In genomic region chr9:127929044-127929979, GRCh38 we compare ENCODE assay signal across 16 cellular contexts. TPM values are rescaled to one million over a fixed set of nuclear protein-coding genes. Genes with fewer than 3 reads are reported as not detected.
DNase-seq lines count a peak whose midpoint lies in the region; ATAC-seq and TF ChIP-seq lines count a peak whose summit lies in the region.
"Had no signal": no experiment of that assay in that cellular context is flagged by ENCODE, and none has a peak within 500 bp of the region (broad histone marks: within the 10 kb centered on the region; RNA-seq: fewer than 3 reads in every experiment).

No MANE protein-coding gene starts in this region.

- H2AFZ ChIP-seq in mammary epithelial cell (ENCODE audit: low read depth, low read length): no peak overlapping the region

- CTCF ChIA-PET in MCF 10A (lab: Yijun Ruan, JAX): interaction anchor here (0.6 to 1.0 kb wide), 6 partner anchors 8 to 189 kb away, joined by 3 to 6 read pairs (median 4); no protein-coding TSS in a partner anchor
- CTCF ChIA-PET in mammary epithelial cell (lab: Charles Lee; ENCODE audit: low non-redundant PET): interaction anchor here (0.7 kb wide), 1 partner anchor 536 kb away, joined by 3 read pairs; no protein-coding TSS in a partner anchor
- CTCF ChIA-PET in T-cell (lab: Charles Lee): interaction anchor here in 1 of 2 donors (0.8 kb wide), 1 partner anchor 13 kb away, joined by 3 read pairs; no protein-coding TSS in a partner anchor

- TF ChIP-seq CTCF in MCF 10A (IDR thresholded peaks at IDR 0.05; ENCODE audit: unreplicated experiment) (no peak), mammary epithelial cell (conservative IDR thresholded peaks at IDR 0.05 in 1 of 2, IDR thresholded peaks at IDR 0.05 in 1 of 2; ENCODE audit: extremely low read depth in 1 of 2, insufficient read depth in 1 of 2, low read depth in 1 of 2, low read length in 2 of 2) (no peak)

- no peak overlapping the region for H3K27ac ChIP-seq in mammary epithelial cell (ENCODE audit: insufficient read depth, low read depth, low read length)
- H3K27ac ChIP-seq in iPS-18a (ENCODE audit: low read length): no peak overlapping the region
- H3K27ac ChIP-seq: brain microvascular endothelial cell had no signal

- BruUV-seq in MCF 10A (replicated peaks; lab: Mats Ljungman, UMichigan): no TSS peak
- BruUV-seq in mammary epithelial cell (replicated peaks; lab: Mats Ljungman, UMichigan): no TSS peak

- in situ Hi-C loops in mammary epithelial cell (cut with MboI; ENCODE audit: low sequenced_read_pairs in 2 of 2): loop anchor here in 1 of 2 donors (10.0 kb wide), 1 partner anchor 345 kb away; no protein-coding TSS in a partner anchor
- in situ Hi-C loops in G401 (cut with HindIII; ENCODE audit: low sequenced_read_pairs): loop anchor here (25.0 kb wide), 1 partner anchor 167 kb away; no protein-coding TSS in a partner anchor

- H3K4me3 Mint-ChIP-seq in MCF 10A (ENCODE audit: unreplicated experiment) (peak overlapping the region; percentile 51), T-cell (peak overlapping the region; percentile 60 to 76 (median 69))
- H3K4me3 Mint-ChIP-seq in stimulated activated memory B cell treated with anti-CD40 and anti-IgM and Interleukin-4, amounts not matched to agents 10 μg/mL and 1 μg/mL and 100 μg/mL, for 72 hours: peak overlapping the region; percentile 61

- H3K27me3 ChIP-seq in mammary epithelial cell (ENCODE audit: insufficient read depth, low read length) (no peaks in the 10 kb centered on the region), iPS-18a (ENCODE audit: control insufficient read depth, insufficient read depth, low read length) (peaks cover 33% of the 10 kb centered on the region)
- H3K27me3 ChIP-seq: brain microvascular endothelial cell had no signal

- H4K20me1 ChIP-seq in mammary epithelial cell (ENCODE audit: insufficient read depth, low read length): no peaks in the 10 kb centered on the region

- H3K36me3 Mint-ChIP-seq in MCF 10A (ENCODE audit: insufficient read depth, unreplicated experiment) (no peaks in the 10 kb centered on the region), T-cell (peaks cover 2% of the 10 kb centered on the region)
- peaks cover 17% of the 10 kb centered on the region for H3K36me3 Mint-ChIP-seq in stimulated activated memory B cell treated with anti-CD40 and anti-IgM and Interleukin-4, amounts not matched to agents 10 μg/mL and 1 μg/mL and 100 μg/mL, for 72 hours

- H3K4me1 Mint-ChIP-seq in MCF 10A (ENCODE audit: insufficient read depth, unreplicated experiment): peaks cover 14% of the 10 kb centered on the region
- peaks cover 14 to 39% (median 33%) of the 10 kb centered on the region in 3 donors for H3K4me1 Mint-ChIP-seq in T-cell
- peaks cover 49% of the 10 kb centered on the region for H3K4me1 Mint-ChIP-seq in stimulated activated memory B cell treated with anti-CD40 and anti-IgM and Interleukin-4, amounts not matched to agents 10 μg/mL and 1 μg/mL and 100 μg/mL, for 72 hours

- DNase-seq in MCF 10A (ENCODE audit: unreplicated experiment) (no peak), mammary epithelial cell (no peak), T-cell (no peak), posterior vena cava (ENCODE audit: low spot score) (no peak), G401 (ENCODE audit: low spot score) (no peak)
- no peak for DNase-seq in stimulated activated naive CD4-positive, alpha-beta T cell treated with Interleukin-2 at 50 U/mL for 16 hours (lab: John Stamatoyannopoulos, UW)
- DNase-seq: brain microvascular endothelial cell; effector CD4-positive, alpha-beta T cell; GDM1; Karpas-422; NCI-H1694 treated with DMSO at 0.1 percent for 48 hours; NCI-H524 treated with DMSO at 0.1 percent for 48 hours; stimulated activated CD4-positive, alpha-beta T cell treated with anti-CD3 and anti-CD28 coated beads, Interleukin-4, amount 100 ng/mL, for 1 hour; stimulated activated naive CD4-positive, alpha-beta T cell had no signal

- H3K79me2 ChIP-seq in mammary epithelial cell (ENCODE audit: insufficient read depth, low read length): peaks cover 3% of the 10 kb centered on the region

- no peaks in the 10 kb centered on the region for H3K27me3 Mint-ChIP-seq in MCF 10A (ENCODE audit: insufficient read depth, unreplicated experiment)
- H3K27me3 Mint-ChIP-seq in T-cell: peaks cover 4 to 5% of the 10 kb centered on the region in 2 donors
- peaks cover 29% of the 10 kb centered on the region for H3K27me3 Mint-ChIP-seq in stimulated activated memory B cell treated with anti-CD40 and anti-IgM and Interleukin-4, amounts not matched to agents 10 μg/mL and 1 μg/mL and 100 μg/mL, for 72 hours

- H3K36me3 ChIP-seq in mammary epithelial cell (ENCODE audit: insufficient read depth, low read length) (no peaks in the 10 kb centered on the region), iPS-18a (ENCODE audit: control insufficient read depth, low read depth, low read length) (no peaks in the 10 kb centered on the region)
- H3K36me3 ChIP-seq: brain microvascular endothelial cell had no signal

- no peak overlapping the region for H3K4me3 ChIP-seq in mammary epithelial cell (replicated peaks in 1 of 3; ENCODE audit: insufficient read depth in 1 of 3, low read depth in 2 of 3, low read length in 3 of 3)
- peak overlapping the region; percentile 46 for H3K4me3 ChIP-seq in iPS-18a (ENCODE audit: low read length)

- intact Hi-C loops in MCF 10A (cut with micrococcal nuclease): loop anchor here (10.0 kb wide), 1 partner anchor 715 kb away; no protein-coding TSS in a partner anchor
- intact Hi-C loops in mammary epithelial cell (cut with micrococcal nuclease): no loop called here
- intact Hi-C loops in posterior vena cava (cut with DNase I): loop anchor here (5.0 to 10.0 kb wide), 3 partner anchors 195 to 1158 kb away; partner anchors contain the start of gene TOR2A (in 1 of the 2)

- ATAC-seq in T-cell (replicated peaks in 1 of 4): no peak
- ATAC-seq in stimulated activated memory B cell treated with anti-CD40 and anti-IgM and Interleukin-4, amounts not matched to agents 10 μg/mL and 1 μg/mL and 100 μg/mL, for 72 hours: no peak

- H3K9ac ChIP-seq in mammary epithelial cell (ENCODE audit: insufficient read depth, low read length): no peak overlapping the region
- no peak overlapping the region for H3K9ac ChIP-seq in iPS-18a (ENCODE audit: low read length)

- POLR2A ChIA-PET in MCF 10A (lab: Yijun Ruan, JAX): interaction anchor here (1.9 kb wide), 1 partner anchor 10 kb away, joined by 8 read pairs; no protein-coding TSS in a partner anchor
- POLR2A ChIA-PET in T-cell (lab: Charles Lee): interaction anchor here (0.6 kb wide), 2 partner anchors 11 to 764 kb away, joined by 3 read pairs; no protein-coding TSS in a partner anchor

- 63% methylated on average over 15 of the region's 17 CpGs for WGBS in mammary epithelial cell (ENCODE audit: low coverage, missing lambda C conversion rate)

- H3K9me3 Mint-ChIP-seq in MCF 10A (ENCODE audit: unreplicated experiment): no peaks in the 10 kb centered on the region
- H3K9me3 Mint-ChIP-seq in T-cell: no peaks in the 10 kb centered on the region
- H3K9me3 Mint-ChIP-seq in stimulated activated memory B cell treated with anti-CD40 and anti-IgM and Interleukin-4, amounts not matched to agents 10 μg/mL and 1 μg/mL and 100 μg/mL, for 72 hours: no peaks in the 10 kb centered on the region

- H3K27ac Mint-ChIP-seq in MCF 10A (ENCODE audit: low read depth, unreplicated experiment): no peak overlapping the region
- peak overlapping the region; percentile 53 to 66 for H3K27ac Mint-ChIP-seq in T-cell
- H3K27ac Mint-ChIP-seq in stimulated activated memory B cell treated with anti-CD40 and anti-IgM and Interleukin-4, amounts not matched to agents 10 μg/mL and 1 μg/mL and 100 μg/mL, for 72 hours: no peak overlapping the region

- H3K9me3 ChIP-seq in mammary epithelial cell (replicated peaks; ENCODE audit: insufficient read depth, low read length) (no peaks in the 10 kb centered on the region), iPS-18a (ENCODE audit: control insufficient read depth, low read depth, low read length) (no peaks in the 10 kb centered on the region)

- H3K4me1 ChIP-seq in mammary epithelial cell (ENCODE audit: insufficient read depth, low read length) (peaks cover 26% of the 10 kb centered on the region), iPS-18a (ENCODE audit: control insufficient read depth, low read depth, low read length) (peaks cover 7% of the 10 kb centered on the region)

- dilution Hi-C loops in mammary epithelial cell (cut with HindIII; ENCODE audit: low sequenced_read_pairs): no loop called here

- no peak overlapping the region for H3K4me2 ChIP-seq in mammary epithelial cell (ENCODE audit: insufficient read depth, low read depth, low read length)

RNA-seq across cellular contexts. Expression of gene PIP5KL1, which starts 1.3 kb away (rescaled TPM):
- total RNA-seq in MCF 10A (2022) (4.0 and 5.7 TPM in 2 replicates), mammary epithelial cell (10 to 100 TPM in 1 of 2 donors, 1 to 10 TPM in 1; 6.7 to 11.8 TPM), T-cell (1 to 10 TPM in 4 of 5 donors, under 1 TPM in 1; 0.99 to 5.6 (median 2.6) TPM), posterior vena cava (1 to 10 TPM; 1.2 to 1.3 TPM)
- 4.4 TPM for polyA plus RNA-seq in mammary epithelial cell
- 0.41 TPM for polyA minus RNA-seq in mammary epithelial cell
- 0.68 and 23.4 TPM in 2 replicates for total RNA-seq in G401 (2014; rRNA removed; shearing (Covaris generic))

RNA-seq across cellular contexts. Expression of gene DPM2, which starts 8.3 kb away (rescaled TPM):
- total RNA-seq in MCF 10A (2022): 41.5 and 41.8 TPM in 2 replicates
- total RNA-seq in mammary epithelial cell: 10 to 100 TPM; 10.0 to 48.7 TPM
- polyA plus RNA-seq in mammary epithelial cell: 45.2 TPM
- polyA minus RNA-seq in mammary epithelial cell: 74.8 TPM
- total RNA-seq in T-cell: 10 to 100 TPM; 32.3 to 66.5 (median 60.5) TPM
- 10 to 100 TPM; 22.8 to 23.6 TPM for total RNA-seq in posterior vena cava
- 17.1 and 39.0 TPM in 2 replicates for total RNA-seq in G401 (2014; rRNA removed; shearing (Covaris generic))

RNA-seq across cellular contexts. Expression of gene ST6GALNAC4, which starts 12.5 kb away (rescaled TPM):
- total RNA-seq in MCF 10A (2022) (36.3 and 39.5 TPM in 2 replicates), mammary epithelial cell (10 to 100 TPM; 14.3 to 19.6 TPM), T-cell (10 to 100 TPM; 24.9 to 40.7 (median 35.1) TPM), posterior vena cava (10 to 100 TPM; 27.7 to 32.7 TPM)
- 21.9 TPM for polyA plus RNA-seq in mammary epithelial cell
- polyA minus RNA-seq in mammary epithelial cell: 50.2 TPM
- total RNA-seq in G401 (2014; rRNA removed; shearing (Covaris generic)): 31.9 and 32.8 TPM in 2 replicates

RNA-seq across cellular contexts. Expression of gene ST6GALNAC6, which starts 29.9 kb away (rescaled TPM):
- total RNA-seq in MCF 10A (2022) (16.5 and 17.6 TPM in 2 replicates), mammary epithelial cell (10 to 100 TPM; 28.8 to 29.5 TPM), T-cell (100 to 1,000 TPM in 2 of 5 donors, 10 to 100 TPM in 3; 73.0 to 123 (median 86.3) TPM), posterior vena cava (100 to 1,000 TPM in 1 of 2 donors, 10 to 100 TPM in 1; 74.8 to 102 TPM)
- 26.6 TPM for polyA plus RNA-seq in mammary epithelial cell
- polyA minus RNA-seq in mammary epithelial cell: 14.6 TPM
- 44.8 and 73.0 TPM in 2 replicates for total RNA-seq in G401 (2014; rRNA removed; shearing (Covaris generic))

RNA-seq across cellular contexts. Expression of gene EEIG1, which starts 51.5 kb away (rescaled TPM):
- total RNA-seq in MCF 10A (2022) (17.5 and 23.9 TPM in 2 replicates), mammary epithelial cell (10 to 100 TPM; 23.0 to 29.3 TPM), T-cell (100 to 1,000 TPM; 351 to 746 (median 698) TPM), posterior vena cava (10 to 100 TPM; 54.3 to 56.9 TPM)
- polyA plus RNA-seq in mammary epithelial cell: 17.1 TPM
- polyA minus RNA-seq in mammary epithelial cell: 11.3 TPM
- total RNA-seq in G401 (2014; rRNA removed; shearing (Covaris generic)): 12.4 and 18.6 TPM in 2 replicates

Comparison
In these comparisons a context has a peak if more than half of its experiments do, and no peak if none do; other contexts are left out.
1. H3K27ac Mint-ChIP-seq: peak in T-cell (2 of 2); none in MCF 10A (single experiment) and stimulated activated memory B cell treated with anti-CD40 and anti-IgM and Interleukin-4, amounts not matched to agents 10 μg/mL and 1 μg/mL and 100 μg/mL, for 72 hours (single experiment).
2. Peak in every context shown above with its lines, with median percentiles within 50 percentile points of each other: H3K4me3 Mint-ChIP-seq.